ENCODE assay signal across 27 cellular contexts in genomic region chr19:3266792-3267469, GRCh38. TPM values are rescaled to one million over a fixed set of nuclear protein-coding genes. Genes with fewer than 3 reads are reported as not detected.
DNase-seq lines count a peak whose midpoint lies in the region; ATAC-seq and TF ChIP-seq lines count a peak whose summit lies in the region.
"Had no signal": no experiment of that assay in that cellular context is flagged by ENCODE, and none has a peak within 500 bp of the region (broad histone marks: within the 10 kb centered on the region; RNA-seq: fewer than 3 reads in every experiment).

No MANE protein-coding gene starts in this region.

- DNase-seq in HEK293T (ENCODE audit: extremely low spot score) (peak; percentile 33), NCI-H2227 (lab: John Stamatoyannopoulos, UW; ENCODE audit: unreplicated experiment) (peak; percentile 71), dorsolateral prefrontal cortex (peak in 5 of 10 donors; percentile 56 to 74 (median 61)), putamen (ENCODE audit: low spot score) (peak; percentile 53), GM23338 (ENCODE audit: low spot score) (no peak)
- no peak for DNase-seq in activated naive CD4-positive, alpha-beta T cell treated with anti-CD3 and anti-CD28 coated beads, Interleukin-2, amount 50 U/mL, for 16 hours
- DNase-seq: activated CD4-positive, alpha-beta T cell treated with anti-CD3 and anti-CD28 coated beads for 48 hours; activated T-cell treated with anti-CD3 and anti-CD28 coated beads, Interleukin-2, amount 50 U/mL, for 24 hours; Calu3; GOT3; midbrain; naive thymus-derived CD4-positive, alpha-beta T cell; NCI-H1417; NCI-H2107; NCI-H526; Peyer's patch; SIG-M5; SW 1271; T-helper 9 cell; upper lobe of left lung; WERI-Rb-1 had no signal

- no peaks in the 10 kb centered on the region for H3K79me2 ChIP-seq in GM23338 (replicated peaks; ENCODE audit: insufficient read depth)

- H3K4me3 Mint-ChIP-seq in GM23338, result no peak overlapping the region
- H3K4me3 Mint-ChIP-seq: activated T-cell treated with anti-CD3 and anti-CD28 coated beads, Interleukin-2, amount 50 U/mL, for 24 hours; CD14-positive monocyte had no signal

- H3K4me1 Mint-ChIP-seq in GM23338, result no peaks in the 10 kb centered on the region; the same call in 2 of the 3 replicates
- H3K4me1 Mint-ChIP-seq: CD14-positive monocyte had no signal

- H3K27ac ChIP-seq in dorsolateral prefrontal cortex (peak overlapping the region in 46 of 59 donors; percentile 27 to 81 (median 62)), GM23338 (ENCODE audit: low read depth) (no peak overlapping the region)
- H3K27ac ChIP-seq: Peyer's patch, upper lobe of left lung, WERI-Rb-1 had no signal

- H3K27ac Mint-ChIP-seq in GM23338, result no peak overlapping the region
- H3K27ac Mint-ChIP-seq: activated T-cell treated with anti-CD3 and anti-CD28 coated beads, Interleukin-2, amount 50 U/mL, for 24 hours; naive thymus-derived CD4-positive, alpha-beta T cell had no signal

- ATAC-seq in GM18873 (IDR thresholded peaks at IDR 0.05; ENCODE audit: low FRiP score, unreplicated experiment) (no peak), GM23338 (no peak; the same call in 2 of the 3 replicates)
- ATAC-seq: GM12878; naive thymus-derived CD4-positive, alpha-beta T cell had no signal

- H2AFZ ChIP-seq in GM23338, result no peak overlapping the region

- no peak for TF ChIP-seq CTCF in dorsolateral prefrontal cortex (IDR thresholded peaks at IDR 0.05 in 54 of 56, conservative IDR thresholded peaks at IDR 0.05 in 2 of 56; ENCODE audit: low read depth in 1 of 56, partially characterized antibody in 56 of 56)
- no peak for TF ChIP-seq CTCF in GM23338 (conservative IDR thresholded peaks at IDR 0.05; ENCODE audit: low read depth in 2 of 2)

- peaks cover 9% of the 10 kb centered on the region for H3K36me3 Mint-ChIP-seq in GM23338 (ENCODE audit: low read depth)
- H3K36me3 Mint-ChIP-seq: CD14-positive monocyte; naive thymus-derived CD4-positive, alpha-beta T cell had no signal

- peaks cover 7% of the 10 kb centered on the region; the same call in 2 of the 3 replicates for H3K9me3 Mint-ChIP-seq in GM23338
- H3K9me3 Mint-ChIP-seq: activated T-cell treated with anti-CD3 and anti-CD28 coated beads, Interleukin-2, amount 50 U/mL, for 24 hours had no signal

- H3K27me3 Mint-ChIP-seq in GM23338 (ENCODE audit: insufficient read depth, low read depth, poor library complexity), result peaks cover 7% of the 10 kb centered on the region
- H3K27me3 Mint-ChIP-seq: brain had no signal

- intact Hi-C loops in dorsolateral prefrontal cortex (cut with DNase I), result no loop called here

- CTCF ChIA-PET in HEK293T (lab: Yijun Ruan, JAX), result interaction anchor here (0.6 kb wide), 1 partner anchor 32 kb away, joined by 3 read pairs; no protein-coding TSS in a partner anchor

- H3K36me3 ChIP-seq in GM23338 (ENCODE audit: insufficient read depth), result no peaks in the 10 kb centered on the region
- H3K36me3 ChIP-seq: Peyer's patch, upper lobe of left lung, WERI-Rb-1 had no signal

- POLR2A ChIA-PET in HEK293T (lab: Yijun Ruan, JAX), result no interaction called here

- no peaks in the 10 kb centered on the region for H3K9me2 ChIP-seq in GM23338 (ENCODE audit: insufficient read depth)

- no peak overlapping the region for H3K4me2 ChIP-seq in GM23338
- H3K4me2 ChIP-seq: smooth muscle cell had no signal

- H3K4me3 ChIP-seq in dorsolateral prefrontal cortex, result no peak overlapping the region
- no peak overlapping the region for H3K4me3 ChIP-seq in GM23338
- H3K4me3 ChIP-seq: GM12878, Peyer's patch, smooth muscle cell, upper lobe of left lung had no signal

- no peaks in the 10 kb centered on the region for H3F3A ChIP-seq in GM23338 (replicated peaks; ENCODE audit: low read depth)

- H4K20me1 ChIP-seq in GM23338 (replicated peaks; ENCODE audit: insufficient read depth), result peaks cover 4% of the 10 kb centered on the region

- H3K27me3 ChIP-seq in dorsolateral prefrontal cortex (peaks cover 0 to 11% (median 0%) of the 10 kb centered on the region in 45 donors), GM23338 (ENCODE audit: insufficient read depth) (peaks cover 11% of the 10 kb centered on the region)

- H3K4me1 ChIP-seq in GM23338 (ENCODE audit: insufficient read depth), result peaks cover 3% of the 10 kb centered on the region; the same call in 1 of the 2 replicates
- H3K4me1 ChIP-seq: Peyer's patch, upper lobe of left lung had no signal

TF ChIP-seq in HEK293T, 16 proteins besides CTCF, POLR2A, EP300 and RAD21:
- TF ChIP-seq L3MBTL2 (conservative IDR thresholded peaks at IDR 0.05), result peak; percentile 28; the same call in 1 of the 2 replicates
- TF ChIP-seq FOXA1 (IDR thresholded peaks at IDR 0.05), result no peak
- TF ChIP-seq BHLHE40 (IDR thresholded peaks at IDR 0.05; ENCODE audit: borderline replicate concordance), result no peak
TF ChIP-seq in HEK293T: peak in this region for 1.

TF ChIP-seq in GM23338, 12 proteins besides CTCF, POLR2A, EP300 and RAD21:
- TF ChIP-seq POLR2AphosphoS5 (IDR thresholded peaks at IDR 0.05; ENCODE audit: low read depth), result no peak
- no peak for TF ChIP-seq ETS1 (IDR thresholded peaks at IDR 0.05)
- TF ChIP-seq, protein P1, sequence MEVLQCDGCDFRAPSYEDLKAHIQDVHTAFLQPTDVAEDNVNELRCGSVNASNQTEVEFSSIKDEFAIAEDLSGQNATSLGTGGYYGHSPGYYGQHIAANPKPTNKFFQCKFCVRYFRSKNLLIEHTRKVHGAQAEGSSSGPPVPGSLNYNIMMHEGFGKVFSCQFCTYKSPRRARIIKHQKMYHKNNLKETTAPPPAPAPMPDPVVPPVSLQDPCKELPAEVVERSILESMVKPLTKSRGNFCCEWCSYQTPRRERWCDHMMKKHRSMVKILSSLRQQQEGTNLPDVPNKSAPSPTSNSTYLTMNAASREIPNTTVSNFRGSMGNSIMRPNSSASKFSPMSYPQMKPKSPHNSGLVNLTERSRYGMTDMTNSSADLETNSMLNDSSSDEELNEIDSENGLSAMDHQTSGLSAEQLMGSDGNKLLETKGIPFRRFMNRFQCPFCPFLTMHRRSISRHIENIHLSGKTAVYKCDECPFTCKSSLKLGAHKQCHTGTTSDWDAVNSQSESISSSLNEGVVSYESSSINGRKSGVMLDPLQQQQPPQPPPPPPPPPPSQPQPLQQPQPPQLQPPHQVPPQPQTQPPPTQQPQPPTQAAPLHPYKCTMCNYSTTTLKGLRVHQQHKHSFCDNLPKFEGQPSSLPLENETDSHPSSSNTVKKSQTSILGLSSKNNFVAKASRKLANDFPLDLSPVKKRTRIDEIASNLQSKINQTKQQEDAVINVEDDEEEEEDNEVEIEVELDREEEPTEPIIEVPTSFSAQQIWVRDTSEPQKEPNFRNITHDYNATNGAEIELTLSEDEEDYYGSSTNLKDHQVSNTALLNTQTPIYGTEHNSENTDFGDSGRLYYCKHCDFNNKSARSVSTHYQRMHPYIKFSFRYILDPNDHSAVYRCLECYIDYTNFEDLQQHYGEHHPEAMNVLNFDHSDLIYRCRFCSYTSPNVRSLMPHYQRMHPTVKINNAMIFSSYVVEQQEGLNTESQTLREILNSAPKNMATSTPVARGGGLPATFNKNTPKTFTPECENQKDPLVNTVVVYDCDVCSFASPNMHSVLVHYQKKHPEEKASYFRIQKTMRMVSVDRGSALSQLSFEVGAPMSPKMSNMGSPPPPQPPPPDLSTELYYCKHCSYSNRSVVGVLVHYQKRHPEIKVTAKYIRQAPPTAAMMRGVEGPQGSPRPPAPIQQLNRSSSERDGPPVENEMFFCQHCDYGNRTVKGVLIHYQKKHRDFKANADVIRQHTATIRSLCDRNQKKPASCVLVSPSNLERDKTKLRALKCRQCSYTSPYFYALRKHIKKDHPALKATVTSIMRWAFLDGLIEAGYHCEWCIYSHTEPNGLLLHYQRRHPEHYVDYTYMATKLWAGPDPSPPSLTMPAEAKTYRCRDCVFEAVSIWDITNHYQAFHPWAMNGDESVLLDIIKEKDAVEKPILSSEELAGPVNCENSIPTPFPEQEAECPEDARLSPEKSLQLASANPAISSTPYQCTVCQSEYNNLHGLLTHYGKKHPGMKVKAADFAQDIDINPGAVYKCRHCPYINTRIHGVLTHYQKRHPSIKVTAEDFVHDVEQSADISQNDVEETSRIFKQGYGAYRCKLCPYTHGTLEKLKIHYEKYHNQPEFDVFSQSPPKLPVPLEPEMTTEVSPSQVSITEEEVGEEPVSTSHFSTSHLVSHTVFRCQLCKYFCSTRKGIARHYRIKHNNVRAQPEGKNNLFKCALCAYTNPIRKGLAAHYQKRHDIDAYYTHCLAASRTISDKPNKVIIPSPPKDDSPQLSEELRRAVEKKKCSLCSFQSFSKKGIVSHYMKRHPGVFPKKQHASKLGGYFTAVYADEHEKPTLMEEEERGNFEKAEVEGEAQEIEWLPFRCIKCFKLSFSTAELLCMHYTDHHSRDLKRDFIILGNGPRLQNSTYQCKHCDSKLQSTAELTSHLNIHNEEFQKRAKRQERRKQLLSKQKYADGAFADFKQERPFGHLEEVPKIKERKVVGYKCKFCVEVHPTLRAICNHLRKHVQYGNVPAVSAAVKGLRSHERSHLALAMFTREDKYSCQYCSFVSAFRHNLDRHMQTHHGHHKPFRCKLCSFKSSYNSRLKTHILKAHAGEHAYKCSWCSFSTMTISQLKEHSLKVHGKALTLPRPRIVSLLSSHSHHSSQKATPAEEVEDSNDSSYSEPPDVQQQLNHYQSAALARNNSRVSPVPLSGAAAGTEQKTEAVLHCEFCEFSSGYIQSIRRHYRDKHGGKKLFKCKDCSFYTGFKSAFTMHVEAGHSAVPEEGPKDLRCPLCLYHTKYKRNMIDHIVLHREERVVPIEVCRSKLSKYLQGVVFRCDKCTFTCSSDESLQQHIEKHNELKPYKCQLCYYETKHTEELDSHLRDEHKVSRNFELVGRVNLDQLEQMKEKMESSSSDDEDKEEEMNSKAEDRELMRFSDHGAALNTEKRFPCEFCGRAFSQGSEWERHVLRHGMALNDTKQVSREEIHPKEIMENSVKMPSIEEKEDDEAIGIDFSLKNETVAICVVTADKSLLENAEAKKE (CRISPR knock-in tag; IDR thresholded peaks at IDR 0.05), result no peak
- TF ChIP-seq ZNF331 (CRISPR knock-in tag; IDR thresholded peaks at IDR 0.05; ENCODE audit: low read depth), result no peak

RNA-seq across cellular contexts. Expression of gene CELF5, which starts 42.5 kb away (rescaled TPM):
- total RNA-seq in dorsolateral prefrontal cortex, result 100 to 1,000 TPM in 42 of 120 experiments, 10 to 100 TPM in 78; 29.0 to 154 (median 91.2) TPM
- total RNA-seq in GM23338 (2014; rRNA removed; shearing (Covaris generic)), result 6.8 and 10.6 TPM in 2 replicates
- 5.6 TPM in 2 replicates for polyA plus RNA-seq in GM23338 (2016; fragmentation: Nextera tagmentation; extraction: Ambion mirVana)
- total RNA-seq: GM12878, omental fat pad, Peyer's patch, smooth muscle cell had no signal
- polyA plus RNA-seq: CD14-positive monocyte; naive thymus-derived CD4-positive, alpha-beta T cell had no signal

Comparison
In these comparisons a context has a peak if more than half of its experiments do, and no peak if none do; other contexts are left out.
1. DNase-seq: peak in HEK293T (single experiment), NCI-H2227 (single experiment) and putamen (single experiment); none in GM23338 (single experiment) and activated naive CD4-positive, alpha-beta T cell treated with anti-CD3 and anti-CD28 coated beads, Interleukin-2, amount 50 U/mL, for 16 hours (single experiment).